Comparison of ENCODE assay signal across 1 cellular context in the genomic region with DNA sequence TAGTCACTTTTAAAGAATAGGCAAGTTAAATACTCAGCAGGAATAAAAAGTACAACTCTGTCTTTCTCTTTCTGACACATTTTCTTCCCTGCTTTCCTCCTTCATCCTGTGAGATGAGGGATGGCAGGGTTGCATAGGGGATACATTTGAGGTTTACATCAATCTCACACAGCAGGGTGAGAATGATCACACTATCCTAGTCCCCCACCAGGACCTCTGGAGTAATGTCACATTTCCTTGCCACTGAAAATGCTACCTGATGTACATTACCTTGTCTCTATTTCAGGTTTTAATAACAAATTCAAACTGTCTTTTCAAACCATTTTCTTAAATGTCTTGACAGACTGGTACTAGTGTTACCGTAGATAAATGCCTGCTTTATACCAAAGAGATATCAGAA.
TF ChIP-seq lines count a peak whose summit lies in the region.

No MANE protein-coding gene starts in this region.

TF ChIP-seq in neural cell, 6 proteins besides CTCF, POLR2A, EP300 and RAD21 (continued from another document):
- TF ChIP-seq, protein P1, sequence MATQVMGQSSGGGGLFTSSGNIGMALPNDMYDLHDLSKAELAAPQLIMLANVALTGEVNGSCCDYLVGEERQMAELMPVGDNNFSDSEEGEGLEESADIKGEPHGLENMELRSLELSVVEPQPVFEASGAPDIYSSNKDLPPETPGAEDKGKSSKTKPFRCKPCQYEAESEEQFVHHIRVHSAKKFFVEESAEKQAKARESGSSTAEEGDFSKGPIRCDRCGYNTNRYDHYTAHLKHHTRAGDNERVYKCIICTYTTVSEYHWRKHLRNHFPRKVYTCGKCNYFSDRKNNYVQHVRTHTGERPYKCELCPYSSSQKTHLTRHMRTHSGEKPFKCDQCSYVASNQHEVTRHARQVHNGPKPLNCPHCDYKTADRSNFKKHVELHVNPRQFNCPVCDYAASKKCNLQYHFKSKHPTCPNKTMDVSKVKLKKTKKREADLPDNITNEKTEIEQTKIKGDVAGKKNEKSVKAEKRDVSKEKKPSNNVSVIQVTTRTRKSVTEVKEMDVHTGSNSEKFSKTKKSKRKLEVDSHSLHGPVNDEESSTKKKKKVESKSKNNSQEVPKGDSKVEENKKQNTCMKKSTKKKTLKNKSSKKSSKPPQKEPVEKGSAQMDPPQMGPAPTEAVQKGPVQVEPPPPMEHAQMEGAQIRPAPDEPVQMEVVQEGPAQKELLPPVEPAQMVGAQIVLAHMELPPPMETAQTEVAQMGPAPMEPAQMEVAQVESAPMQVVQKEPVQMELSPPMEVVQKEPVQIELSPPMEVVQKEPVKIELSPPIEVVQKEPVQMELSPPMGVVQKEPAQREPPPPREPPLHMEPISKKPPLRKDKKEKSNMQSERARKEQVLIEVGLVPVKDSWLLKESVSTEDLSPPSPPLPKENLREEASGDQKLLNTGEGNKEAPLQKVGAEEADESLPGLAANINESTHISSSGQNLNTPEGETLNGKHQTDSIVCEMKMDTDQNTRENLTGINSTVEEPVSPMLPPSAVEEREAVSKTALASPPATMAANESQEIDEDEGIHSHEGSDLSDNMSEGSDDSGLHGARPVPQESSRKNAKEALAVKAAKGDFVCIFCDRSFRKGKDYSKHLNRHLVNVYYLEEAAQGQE (IDR thresholded peaks at IDR 0.05; ENCODE audit: borderline replicate concordance): peak; percentile 34
- no peak for TF ChIP-seq TAF1 (IDR thresholded peaks at IDR 0.05; ENCODE audit: low read depth)
- TF ChIP-seq POLR2AphosphoS5 (IDR thresholded peaks at IDR 0.05): peak; percentile 49
